In genomic region chr2:75560022-75560767, GRCh38 we compare ENCODE assay signal across 8 cellular contexts. TPM values are rescaled to one million over a fixed set of nuclear protein-coding genes. Genes with fewer than 3 reads are reported as not detected.
DNase-seq lines count a peak whose midpoint lies in the region; ATAC-seq, FAIRE-seq and TF ChIP-seq lines count a peak whose summit lies in the region.

No MANE protein-coding gene starts in this region.

- no peaks in the 10 kb centered on the region for H4K20me1 ChIP-seq in PC-9 (ENCODE audit: insufficient read depth)
- peaks cover 5% of the 10 kb centered on the region for H4K20me1 ChIP-seq in endothelial cell of umbilical vein (replicated peaks; ENCODE audit: control insufficient read depth, extremely low read depth, insufficient read depth, low read length)

- TF ChIP-seq CTCF in PC-9 (conservative IDR thresholded peaks at IDR 0.05), result peak; percentile 66
- TF ChIP-seq CTCF in endothelial cell of umbilical vein (IDR thresholded peaks at IDR 0.05; ENCODE audit: extremely low read depth in 1 of 2, insufficient read depth in 1 of 2, low read depth in 1 of 2, low read length in 2 of 2), result peak; percentile 28 to 61

- H3K27me3 Mint-ChIP-seq in naive B cell, result peaks cover 47 to 65% (median 53%) of the 10 kb centered on the region in 3 donors

- CTCF ChIA-PET in PC-9 (lab: Charles Lee), result interaction anchor here (0.7 to 3.3 kb wide), 3 partner anchors 13 to 48 kb away, joined by 3 to 19 read pairs (median 13); no protein-coding TSS in a partner anchor
- CTCF ChIA-PET in endothelial cell of umbilical vein (lab: Charles Lee), result interaction anchor here (1.0 to 4.2 kb wide), 17 partner anchors 10 to 94 kb away, joined by 3 to 33 read pairs (median 6); no protein-coding TSS in a partner anchor

- H3K27ac ChIP-seq in PC-9, result peak overlapping the region; percentile 42
- peak overlapping the region; percentile 72 for H3K27ac ChIP-seq in endothelial cell of umbilical vein (ENCODE audit: insufficient read depth, low read depth, low read length)

- H3K79me2 ChIP-seq in PC-9 (ENCODE audit: low read depth) (no peaks in the 10 kb centered on the region; the same call in 1 of the 2 replicates), endothelial cell of umbilical vein (ENCODE audit: control insufficient read depth, insufficient read depth, low read length) (peaks cover 48% of the 10 kb centered on the region)

- BruUV-seq in PC-9 (replicated peaks; lab: Mats Ljungman, UMichigan) (TSS peak; percentile 34), endothelial cell of umbilical vein (replicated peaks; lab: Mats Ljungman, UMichigan) (TSS peak; percentile 38)

- peak overlapping the region; percentile 74 for H3K4me3 ChIP-seq in PC-9
- peak overlapping the region; percentile 63 to 94 (median 91) for H3K4me3 ChIP-seq in endothelial cell of umbilical vein (replicated peaks in 1 of 3; ENCODE audit: insufficient read depth in 1 of 3, low read depth in 1 of 3, low read length in 3 of 3)

- dilution Hi-C loops in endothelial cell of umbilical vein (cut with MboI; ENCODE audit: extremely low pct_ligation_motif_present, low sequenced_read_pairs), result no loop called here

- POLR2A ChIA-PET in PC-9 (lab: Charles Lee; ENCODE audit: unreplicated experiment) (interaction anchor here (0.5 kb wide), 1 partner anchor 47 kb away, joined by 3 read pairs; no protein-coding TSS in a partner anchor), endothelial cell of umbilical vein (lab: Charles Lee) (interaction anchor here (2.5 kb wide), 1 partner anchor 57 kb away, joined by 11 read pairs; no protein-coding TSS in a partner anchor)

- TF ChIP-seq POLR2A in endothelial cell of umbilical vein (IDR thresholded peaks at IDR 0.05; ENCODE audit: low read depth, low read length), result no peak

- peaks cover 11 to 21% (median 12%) of the 10 kb centered on the region in 3 donors for H3K4me1 Mint-ChIP-seq in naive B cell

- H3K4me1 ChIP-seq in PC-9 (replicated peaks; ENCODE audit: insufficient read depth) (peaks cover 28% of the 10 kb centered on the region), endothelial cell of umbilical vein (ENCODE audit: control insufficient read depth, extremely low read depth, insufficient read depth, low read length) (peaks cover 35% of the 10 kb centered on the region)

- H2AFZ ChIP-seq in PC-9 (peak overlapping the region; percentile 90), endothelial cell of umbilical vein (ENCODE audit: low read depth, low read length) (peak overlapping the region; percentile 40)

- H3K36me3 Mint-ChIP-seq in naive B cell, result no peaks in the 10 kb centered on the region

- no peaks in the 10 kb centered on the region for H3K9me2 ChIP-seq in PC-9 (ENCODE audit: insufficient read depth)

- H3K9me3 ChIP-seq in PC-9 (ENCODE audit: insufficient read depth, low read depth) (no peaks in the 10 kb centered on the region), endothelial cell of umbilical vein (replicated peaks; ENCODE audit: control insufficient read depth, insufficient read depth, low read length) (no peaks in the 10 kb centered on the region)

- peak; percentile 77 for FAIRE-seq in endothelial cell of umbilical vein (lab: Jason Lieb, UNC)

- H3K4me2 ChIP-seq in PC-9, result peak overlapping the region; percentile 98
- H3K4me2 ChIP-seq in endothelial cell of umbilical vein (ENCODE audit: insufficient read depth, low read length), result peak overlapping the region; percentile 90

- intact Hi-C loops in PC-9 (cut with micrococcal nuclease; ENCODE audit: unreplicated experiment) (loop anchor here (1.0 to 5.0 kb wide), 4 partner anchors 33 to 93 kb away; no protein-coding TSS in a partner anchor), endothelial cell of umbilical vein (cut with micrococcal nuclease) (loop anchor here (1.0 kb wide), 1 partner anchor 49 kb away; no protein-coding TSS in a partner anchor)

- peak overlapping the region in 7 of 8 donors; percentile 30 to 90 (median 58) for H3K4me3 Mint-ChIP-seq in naive B cell

- DNase-seq in A172 (ENCODE audit: low spot score) (peak; percentile 31), PC-9 (peak; percentile 37 to 60), endothelial cell of umbilical vein (ENCODE audit: low read depth, low spot score) (peak; percentile 56), naive B cell (no peak), NCI-H510A (lab: John Stamatoyannopoulos, UW) (no peak)

- peak overlapping the region; percentile 82 for H3K9ac ChIP-seq in endothelial cell of umbilical vein (replicated peaks; ENCODE audit: extremely low read depth, insufficient read depth, low read length)

- H3K9me3 Mint-ChIP-seq in naive B cell, result peaks cover 0 to 1% (median 0%) of the 10 kb centered on the region in 7 donors

- H3K27ac Mint-ChIP-seq in naive B cell, result no peak overlapping the region

- ATAC-seq in GM18868 (IDR thresholded peaks at IDR 0.05; ENCODE audit: unreplicated experiment) (peak; percentile 75), naive B cell (ENCODE audit: low read depth in 2 of 2) (no peak), HG03095 (IDR thresholded peaks at IDR 0.05; ENCODE audit: unreplicated experiment) (no peak), HG03342 (IDR thresholded peaks at IDR 0.05; ENCODE audit: unreplicated experiment) (no peak)

- H3K27me3 ChIP-seq in PC-9 (ENCODE audit: insufficient read depth, low read depth), result no peaks in the 10 kb centered on the region
- H3K27me3 ChIP-seq in endothelial cell of umbilical vein (ENCODE audit: control insufficient read depth in 2 of 2, insufficient read depth in 2 of 2, low read length in 2 of 2), result no peaks in the 10 kb centered on the region

- H3K9me1 ChIP-seq in endothelial cell of umbilical vein (replicated peaks; ENCODE audit: control insufficient read depth, extremely low read depth, insufficient read depth, low read length), result no peaks in the 10 kb centered on the region

- no peaks in the 10 kb centered on the region for H3K36me3 ChIP-seq in PC-9 (ENCODE audit: low read depth)
- no peaks in the 10 kb centered on the region for H3K36me3 ChIP-seq in endothelial cell of umbilical vein (ENCODE audit: control insufficient read depth in 2 of 2, extremely low read depth in 1 of 2, insufficient read depth in 2 of 2, low read length in 2 of 2)

- H3F3A ChIP-seq in PC-9 (ENCODE audit: insufficient read depth, low read depth), result 0 out of 2 replicates have a peak, but pooled peaks cover 12% of the 10 kb centered on the region

TF ChIP-seq in endothelial cell of umbilical vein, 7 proteins besides CTCF, POLR2A, EP300 and RAD21:
- TF ChIP-seq POLR2AphosphoS5 (IDR thresholded peaks at IDR 0.05; ENCODE audit: insufficient read depth, low read depth, low read length) (no peak), JUN (IDR thresholded peaks at IDR 0.05; ENCODE audit: borderline replicate concordance, insufficient read depth, insufficient read length, low read depth) (no peak), FOS (IDR thresholded peaks at IDR 0.05; ENCODE audit: borderline replicate concordance, insufficient read depth, low read length) (no peak), EZH2 (IDR thresholded peaks at IDR 0.05; ENCODE audit: borderline replicate concordance, low read depth, low read length, severe bottlenecking) (no peak), MYC (IDR thresholded peaks at IDR 0.05; ENCODE audit: low read depth, low read length) (no peak), MAX (IDR thresholded peaks at IDR 0.05; ENCODE audit: insufficient read depth, insufficient read length) (no peak), GATA2 (IDR thresholded peaks at IDR 0.05; ENCODE audit: insufficient read depth, insufficient read length, low read depth, low read length) (no peak)

RNA-seq across cellular contexts. Expression of gene EVA1A, which starts 0.5 kb away (rescaled TPM):
- total RNA-seq in A172 (2014; rRNA removed; shearing (Covaris generic)), result 24.6 and 38.3 TPM in 2 replicates
- total RNA-seq in PC-9 (2021) (10.8 and 18.2 TPM in 2 replicates), endothelial cell of umbilical vein (59.7 and 66.5 TPM in 2 replicates)
- polyA plus RNA-seq in endothelial cell of umbilical vein (42.5 and 52.6 TPM in 2 replicates), naive B cell (ENCODE audit: low read depth in 6 of 6) (under 1 TPM in 1 of 6 donors, not detected in 5; 0.27 TPM)
- 37.6 and 45.6 TPM in 2 replicates for polyA plus RNA-seq in endothelial cell of umbilical vein (2011; cell fraction: cytosol; rRNA removed)
- polyA plus RNA-seq in endothelial cell of umbilical vein (2011; cell fraction: nucleus; rRNA removed), result 27.8 and 38.0 TPM in 2 replicates
- 42.1 and 42.8 TPM in 2 replicates for polyA plus RNA-seq in endothelial cell of umbilical vein (2012)
- polyA minus RNA-seq in endothelial cell of umbilical vein, result 59.4 and 60.7 TPM in 2 replicates
- not detected for polyA minus RNA-seq in endothelial cell of umbilical vein (2011; cell fraction: cytosol; rRNA and poly(A)+ RNA removed)
- polyA minus RNA-seq in endothelial cell of umbilical vein (2011; cell fraction: nucleus; rRNA and poly(A)+ RNA removed), result 19.1 and 46.6 TPM in 2 replicates

Comparison
In these comparisons a context has a peak if more than half of its experiments do, and no peak if none do; other contexts are left out.
1. DNase-seq: peak in A172 (single experiment), PC-9 (2 of 2) and endothelial cell of umbilical vein (single experiment); none in naive B cell (single experiment) and NCI-H510A (single experiment).